7 cellular contexts compared by ENCODE assay signal in genomic region chr10:71302874-71303568, GRCh38. TPM values are rescaled to one million over a fixed set of nuclear protein-coding genes. Genes with fewer than 3 reads are reported as not detected.
DNase-seq lines count a peak whose midpoint lies in the region; ATAC-seq and TF ChIP-seq lines count a peak whose summit lies in the region.

No MANE protein-coding gene starts in this region.

- WGBS in esophagus squamous epithelium, 2 donors = 39 to 50% methylated on average over 6 to 8 of the region's 8 CpGs

- H3F3A ChIP-seq in MM.1S (ENCODE audit: insufficient read depth, low read length) = no peaks in the 10 kb centered on the region

- peaks cover 54% of the 10 kb centered on the region for H3K27me3 ChIP-seq in MM.1S (replicated peaks; ENCODE audit: insufficient read depth, low read length)
- no peaks in the 10 kb centered on the region for H3K27me3 ChIP-seq in esophagus squamous epithelium

- no peaks in the 10 kb centered on the region for H3K27me3 Mint-ChIP-seq in osteocyte (ENCODE audit: unreplicated experiment)
- H3K27me3 Mint-ChIP-seq in mesothelial cell of epicardium (ENCODE audit: low read depth) = no peaks in the 10 kb centered on the region

- no peaks in the 10 kb centered on the region for H4K20me1 ChIP-seq in MM.1S (ENCODE audit: insufficient read depth, low read length)

- H3K36me3 ChIP-seq in MM.1S (replicated peaks; ENCODE audit: insufficient read depth, low read length) = no peaks in the 10 kb centered on the region
- H3K36me3 ChIP-seq in esophagus squamous epithelium = peaks cover 0 to 32% (median 4%) of the 10 kb centered on the region in 3 donors

- H3K4me1 Mint-ChIP-seq in osteocyte (ENCODE audit: unreplicated experiment) (no peaks in the 10 kb centered on the region), mesothelial cell of epicardium (peaks cover 16% of the 10 kb centered on the region)

- no peaks in the 10 kb centered on the region for H3K79me2 ChIP-seq in MM.1S (ENCODE audit: low read length)

- no peaks in the 10 kb centered on the region for H3K9me3 Mint-ChIP-seq in osteocyte (ENCODE audit: unreplicated experiment)
- no peaks in the 10 kb centered on the region for H3K9me3 Mint-ChIP-seq in mesothelial cell of epicardium

- peaks cover 2% of the 10 kb centered on the region for H3K36me3 Mint-ChIP-seq in osteocyte (ENCODE audit: unreplicated experiment)
- peaks cover 8% of the 10 kb centered on the region for H3K36me3 Mint-ChIP-seq in mesothelial cell of epicardium

- H3K4me3 Mint-ChIP-seq in osteocyte (ENCODE audit: unreplicated experiment) (no peak overlapping the region), mesothelial cell of epicardium (no peak overlapping the region)

- H3K4me3 ChIP-seq in MM.1S (ENCODE audit: low read length) = no peak overlapping the region
- H3K4me3 ChIP-seq in esophagus squamous epithelium = no peak overlapping the region

- peak; percentile 24 for DNase-seq in GF-D8 (lab: John Stamatoyannopoulos, UW)
- peak; percentile 68 for DNase-seq in MM.1S
- peak; percentile 81 for DNase-seq in SIG-M5 treated with dmso at 0.1 percent for 504 hours (lab: John Stamatoyannopoulos, UW; ENCODE audit: unreplicated experiment)
- DNase-seq in esophagus squamous epithelium (lab: John Stamatoyannopoulos, UW) = no peak
- no peak for DNase-seq in osteocyte (ENCODE audit: extremely low spot score, unreplicated experiment)
- no peak for DNase-seq in mesothelial cell of epicardium (ENCODE audit: low spot score in 2 of 2, unreplicated experiment in 2 of 2)

- H3K27ac ChIP-seq in MM.1S (ENCODE audit: low read length) = no peak overlapping the region
- H3K27ac ChIP-seq in esophagus squamous epithelium = no peak overlapping the region

- no peak for ATAC-seq in HG02571 (IDR thresholded peaks at IDR 0.05; ENCODE audit: unreplicated experiment)

- intact Hi-C loops in esophagus squamous epithelium (cut with DNase I) = no loop called here

- no peak overlapping the region for H2AFZ ChIP-seq in MM.1S (ENCODE audit: low read length)

- TF ChIP-seq CTCF in MM.1S (IDR thresholded peaks at IDR 0.05; ENCODE audit: low read length) (peak; percentile 57), esophagus squamous epithelium (IDR thresholded peaks at IDR 0.05) (peak in 5 of 6 experiments; percentile 9 to 51 (median 38)), osteocyte (IDR thresholded peaks at IDR 0.05) (peak; percentile 64), mesothelial cell of epicardium (IDR thresholded peaks at IDR 0.05; ENCODE audit: unreplicated experiment) (no peak)

- H3K9ac ChIP-seq in MM.1S (ENCODE audit: low read length) = no peak overlapping the region

- no peaks in the 10 kb centered on the region for H3K9me3 ChIP-seq in MM.1S (replicated peaks; ENCODE audit: insufficient read depth, low read length)
- no peaks in the 10 kb centered on the region for H3K9me3 ChIP-seq in esophagus squamous epithelium

- no peak overlapping the region for H3K27ac Mint-ChIP-seq in osteocyte (ENCODE audit: unreplicated experiment)
- H3K27ac Mint-ChIP-seq in mesothelial cell of epicardium = no peak overlapping the region

- H3K4me1 ChIP-seq in MM.1S (ENCODE audit: low read length) = no peaks in the 10 kb centered on the region
- peaks cover 12 to 34% (median 14%) of the 10 kb centered on the region in 3 donors for H3K4me1 ChIP-seq in esophagus squamous epithelium

- no peak overlapping the region for H3K4me2 ChIP-seq in MM.1S (ENCODE audit: low read depth, low read length)

- TF ChIP-seq POLR2A in esophagus squamous epithelium (IDR thresholded peaks at IDR 0.05) = no peak

- H3K9me2 ChIP-seq in MM.1S (replicated peaks; ENCODE audit: insufficient read depth, low read length) = no peaks in the 10 kb centered on the region

RNA-seq across cellular contexts. Expression of gene SLC29A3, which starts 16.0 kb away (rescaled TPM):
- total RNA-seq in esophagus squamous epithelium (1 to 10 TPM in 3 of 4 donors, under 1 TPM in 1; 0.87 to 3.1 (median 2.3) TPM), osteocyte (4.1 and 4.4 TPM in 2 replicates), mesothelial cell of epicardium (10.8 to 11.4 TPM (median 11.0 TPM) in 3 replicates)

Comparison
In these comparisons a context has a peak if more than half of its experiments do, and no peak if none do; other contexts are left out.
1. DNase-seq: peak in GF-D8 (single experiment), MM.1S (single experiment) and SIG-M5 treated with dmso at 0.1 percent for 504 hours (single experiment); none in esophagus squamous epithelium (single experiment), osteocyte (single experiment) and mesothelial cell of epicardium (0 of 2).